1 cellular context compared by ENCODE assay signal in the genomic region with DNA sequence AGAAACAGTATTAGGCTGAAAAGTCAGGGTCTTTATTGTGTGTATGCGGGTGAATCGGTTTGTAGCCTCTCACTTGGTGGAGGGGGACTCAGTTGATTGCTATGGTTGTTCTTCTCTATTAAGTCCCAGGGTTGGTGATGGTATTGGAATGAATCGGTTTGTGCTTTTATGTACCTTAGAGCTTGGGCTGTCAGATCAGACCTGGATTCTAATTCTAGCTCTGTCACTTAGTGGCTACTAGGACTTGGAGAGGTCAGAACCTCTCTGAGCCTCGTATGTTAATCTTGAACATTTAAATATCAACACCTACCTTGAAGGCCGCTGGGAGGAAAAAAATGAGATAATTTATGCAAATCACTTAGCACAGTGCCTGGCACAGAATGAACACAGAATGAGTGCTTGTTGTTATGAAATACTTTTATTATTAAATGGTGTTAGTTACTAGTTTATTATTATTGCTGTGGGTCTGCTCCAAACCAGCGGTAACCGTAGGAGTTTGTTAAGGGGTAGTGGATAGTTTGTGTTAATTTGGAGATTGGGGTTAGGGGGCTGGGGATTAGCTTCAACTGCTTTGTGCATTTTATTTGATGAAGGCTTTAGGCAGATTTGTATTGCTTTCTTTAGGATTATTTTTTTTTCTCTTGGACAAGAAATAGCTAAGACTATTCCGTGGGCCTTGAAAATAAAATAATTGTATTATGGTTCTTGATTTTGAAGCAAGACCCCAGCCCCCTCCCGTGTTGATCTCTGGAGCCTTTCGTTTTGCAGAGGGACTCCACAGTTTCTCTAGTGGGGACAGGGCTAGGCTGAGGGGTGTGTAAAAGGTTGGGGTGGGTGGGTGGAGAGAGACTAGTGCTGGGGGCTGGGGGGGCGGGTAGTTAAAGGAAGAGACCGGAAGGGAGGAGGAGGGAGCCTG.
TF ChIP-seq lines count a peak whose summit lies in the region.

No MANE protein-coding gene starts in this region.

TF ChIP-seq in H1, 55 proteins besides CTCF, POLR2A, EP300 and RAD21:
- no peak for TF ChIP-seq HDAC6 (IDR thresholded peaks at IDR 0.05; ENCODE audit: low read depth, low read length)
- TF ChIP-seq CBX8 (IDR thresholded peaks at IDR 0.05; ENCODE audit: borderline replicate concordance, low read depth, low read length), result no peak
- no peak for TF ChIP-seq POU5F1 (IDR thresholded peaks at IDR 0.05; ENCODE audit: low read depth, low read length)
- no peak for TF ChIP-seq EGR1 (IDR thresholded peaks at IDR 0.05; ENCODE audit: borderline replicate concordance, low read depth, low read length)
